Comparison of ENCODE assay signal across 26 cellular contexts in genomic region chr10:9792181-9792580, GRCh38.
DNase-seq lines count a peak whose midpoint lies in the region; ATAC-seq and TF ChIP-seq lines count a peak whose summit lies in the region.
"Had no signal": no experiment of that assay in that cellular context is flagged by ENCODE, and none has a peak within 500 bp of the region (broad histone marks: within the 10 kb centered on the region; RNA-seq: fewer than 3 reads in every experiment).

No MANE protein-coding gene starts in this region.

- no peak overlapping the region for H3K23ac ChIP-seq in mesendoderm (ENCODE audit: low read length)

- no peak for TF ChIP-seq CTCF in choroid plexus epithelial cell (conservative IDR thresholded peaks at IDR 0.05; ENCODE audit: low read depth, low read length)
- TF ChIP-seq CTCF in MM.1S (IDR thresholded peaks at IDR 0.05; ENCODE audit: low read length) = no peak

- no peaks in the 10 kb centered on the region for H3K9me2 ChIP-seq in MM.1S (replicated peaks; ENCODE audit: insufficient read depth, low read length)

- H3F3A ChIP-seq in MM.1S (ENCODE audit: insufficient read depth, low read length) = no peaks in the 10 kb centered on the region

- H3K27ac ChIP-seq in mesendoderm (ENCODE audit: low read depth, low read length) = no peak overlapping the region
- H3K27ac ChIP-seq in MM.1S (ENCODE audit: low read length) = no peak overlapping the region
- H3K27ac ChIP-seq: BLaER1, left ventricle myocardium inferior, thyroid gland had no signal

- H3K56ac ChIP-seq in mesendoderm (ENCODE audit: low read length) = no peak overlapping the region

- H2BK15ac ChIP-seq in mesendoderm (replicated peaks; ENCODE audit: low read depth) = no peak overlapping the region

- H4K20me1 ChIP-seq in MM.1S (ENCODE audit: insufficient read depth, low read length) = no peaks in the 10 kb centered on the region
- H4K20me1 ChIP-seq: BLaER1 had no signal

- no peak overlapping the region for H2AFZ ChIP-seq in MM.1S (ENCODE audit: low read length)

- no peak overlapping the region for H2BK120ac ChIP-seq in mesendoderm (ENCODE audit: low read depth, low read length)

- H3K79me2 ChIP-seq in mesendoderm (ENCODE audit: control insufficient read depth, insufficient read depth, low read length) (no peaks in the 10 kb centered on the region), MM.1S (ENCODE audit: low read length) (no peaks in the 10 kb centered on the region)

- H3K9me3 ChIP-seq in MM.1S (replicated peaks; ENCODE audit: insufficient read depth, low read length) = no peaks in the 10 kb centered on the region
- H3K9me3 ChIP-seq: BLaER1, HAP-1, left ventricle myocardium inferior, thyroid gland had no signal

- H2AK5ac ChIP-seq in mesendoderm (ENCODE audit: low read length) = no peak overlapping the region

- no peak overlapping the region for H4K8ac ChIP-seq in mesendoderm (ENCODE audit: low read depth, low read length)

- no peaks in the 10 kb centered on the region for H3K4me1 ChIP-seq in mesendoderm (ENCODE audit: control insufficient read depth, low read depth, low read length)
- H3K4me1 ChIP-seq in MM.1S (ENCODE audit: low read length) = no peaks in the 10 kb centered on the region
- H3K4me1 ChIP-seq: HAP-1, thyroid gland had no signal

- H4K5ac ChIP-seq in mesendoderm (ENCODE audit: low read length) = no peak overlapping the region

- no peak overlapping the region for H2BK5ac ChIP-seq in mesendoderm (ENCODE audit: low read length)

- ATAC-seq in GM19395 (IDR thresholded peaks at IDR 0.05; ENCODE audit: unreplicated experiment) (no peak), HG02884 (IDR thresholded peaks at IDR 0.05; ENCODE audit: unreplicated experiment) (no peak)
- ATAC-seq: effector memory CD8-positive, alpha-beta T cell; PC-3; stimulated activated naive CD8-positive, alpha-beta T cell treated with anti-CD3 and anti-CD28 coated beads, Interleukin-15, amount 100 ng/mL, for 72 hours had no signal

- H3K27me3 ChIP-seq in mesendoderm (ENCODE audit: insufficient read depth, low read length, poor library complexity) (no peaks in the 10 kb centered on the region), MM.1S (replicated peaks; ENCODE audit: insufficient read depth, low read length) (no peaks in the 10 kb centered on the region)
- H3K27me3 ChIP-seq: BLaER1, thyroid gland had no signal

- no peak overlapping the region for H3K18ac ChIP-seq in mesendoderm (ENCODE audit: low read length)

- H3K36me3 ChIP-seq in mesendoderm (ENCODE audit: control insufficient read depth, insufficient read depth, low read length) (no peaks in the 10 kb centered on the region), MM.1S (replicated peaks; ENCODE audit: insufficient read depth, low read length) (no peaks in the 10 kb centered on the region)
- H3K36me3 ChIP-seq: BLaER1, HAP-1, left ventricle myocardium inferior, thyroid gland had no signal

- peak; percentile 15 for DNase-seq in EL
- peak; percentile 72 for DNase-seq in NCI-H226
- peak; percentile 83 for DNase-seq in choroid plexus epithelial cell (ENCODE audit: low read depth)
- DNase-seq in mesendoderm = peak; percentile 62
- no peak for DNase-seq in MM.1S
- no peak for DNase-seq in activated CD4-positive, alpha-beta T cell treated with anti-CD3 and anti-CD28 coated beads for 4 hours
- DNase-seq: activated CD4-positive, alpha-beta T cell treated with anti-CD3 and anti-CD28 coated beads for 48 hours; activated CD8-positive, alpha-beta memory T cell treated with anti-CD3 and anti-CD28 coated beads for 24 hours; activated T-cell treated with anti-CD3 and anti-CD28 coated beads, Interleukin-2, amount 50 U/mL, for 1 hour; cortex of kidney; effector memory CD8-positive, alpha-beta T cell; foreskin melanocyte; GF-D8; left ventricle myocardium inferior; MV-4-11; NCI-H1694; NCI-H524; PC-3; SHP77 treated with DMSO at 0.1 percent for 48 hours; stimulated activated CD4-positive, alpha-beta T cell treated with anti-CD3 and anti-CD28 coated beads, Interleukin-15, amount 100 ng/mL, for 24 hours; stimulated activated naive CD8-positive, alpha-beta T cell treated with anti-CD3 and anti-CD28 coated beads, Interleukin-15, amount 100 ng/mL, for 72 hours; thyroid gland had no signal

- H3K4me2 ChIP-seq in mesendoderm (ENCODE audit: low read length) = no peak overlapping the region
- no peak overlapping the region for H3K4me2 ChIP-seq in MM.1S (ENCODE audit: low read depth, low read length)
- H3K4me2 ChIP-seq: BLaER1 had no signal

- no peak overlapping the region for H3K9ac ChIP-seq in mesendoderm (ENCODE audit: low read length)
- no peak overlapping the region for H3K9ac ChIP-seq in MM.1S (ENCODE audit: low read length)
- H3K9ac ChIP-seq: BLaER1 had no signal

- H3K79me1 ChIP-seq in mesendoderm (ENCODE audit: low read length) = no peaks in the 10 kb centered on the region

- WGBS in mesendoderm (ENCODE audit: extremely low coverage, insufficient coverage, low lambda C conversion rate) = no CpG with 5 or more reads among the region's 3 CpGs

- no peak overlapping the region for H3K4ac ChIP-seq in mesendoderm (ENCODE audit: low read depth, low read length)

- H3K4me3 ChIP-seq in choroid plexus epithelial cell (ENCODE audit: low read depth, low read length) (no peak overlapping the region), mesendoderm (ENCODE audit: low read length) (no peak overlapping the region), MM.1S (ENCODE audit: low read length) (no peak overlapping the region)
- H3K4me3 ChIP-seq: BLaER1, HAP-1, left ventricle myocardium inferior, thyroid gland had no signal

Comparison
In these comparisons a context has a peak if more than half of its experiments do, and no peak if none do; other contexts are left out.
1. DNase-seq: peak in EL (single experiment), NCI-H226 (single experiment), choroid plexus epithelial cell (single experiment) and mesendoderm (single experiment); none in MM.1S (single experiment) and activated CD4-positive, alpha-beta T cell treated with anti-CD3 and anti-CD28 coated beads for 4 hours (0 of 2).